Comparison of ENCODE assay signal across 26 cellular contexts in the genomic region with DNA sequence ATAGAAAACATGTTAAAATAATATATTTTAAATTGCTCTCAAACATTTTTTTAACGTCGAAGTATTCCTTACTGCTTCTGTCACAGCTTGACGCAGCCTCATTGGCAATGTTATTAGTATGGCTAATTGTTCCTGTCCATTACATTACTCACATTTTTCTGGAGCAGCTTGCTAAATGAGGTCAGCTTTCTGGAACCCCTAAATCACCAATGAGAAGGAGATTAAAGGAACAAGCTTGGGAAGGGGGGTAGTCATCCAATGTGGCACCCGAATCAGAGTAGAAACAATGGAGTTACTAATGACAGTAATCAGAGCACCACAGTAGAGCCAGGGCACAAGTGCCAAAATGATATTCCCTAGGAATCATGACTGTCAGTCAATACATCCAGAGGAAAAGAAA. TPM values are rescaled to one million over a fixed set of nuclear protein-coding genes. Genes with fewer than 3 reads are reported as not detected.
"Had no signal": no experiment of that assay in that cellular context is flagged by ENCODE, and none has a peak within 500 bp of the region (broad histone marks: within the 10 kb centered on the region; RNA-seq: fewer than 3 reads in every experiment).

No MANE protein-coding gene starts in this region.

- H3K4me1 Mint-ChIP-seq: mesothelial cell of epicardium had no signal

- H3K36me3 Mint-ChIP-seq: mesothelial cell of epicardium; neural progenitor cell; stimulated activated memory B cell treated with anti-CD40 and anti-IgM and Interleukin-4, amounts not matched to agents 10 μg/mL and 1 μg/mL and 100 μg/mL, for 72 hours had no signal

- ATAC-seq: activated CD4-positive, alpha-beta T cell treated with anti-CD3 and anti-CD28 coated beads for 36 hours; activated naive CD4-positive, alpha-beta T cell treated with anti-CD3 and anti-CD28 coated beads, Interleukin-2, amount 50 U/mL, for 72 hours; activated T-helper 17 cell treated with anti-CD3 and anti-CD28 coated beads, Interleukin-2, amount 50 U/mL, for 72 hours; naive thymus-derived CD8-positive, alpha-beta T cell; right lobe of liver; stimulated activated memory B cell treated with anti-CD40 and anti-IgM and Interleukin-4, amounts not matched to agents 10 μg/mL and 1 μg/mL and 100 μg/mL, for 72 hours had no signal

- H3K27ac Mint-ChIP-seq: activated B cell treated with CpG ODN at 0.5 μM for 24 hours; activated CD4-positive, alpha-beta T cell treated with anti-CD3 and anti-CD28 coated beads for 36 hours; activated naive CD4-positive, alpha-beta T cell treated with anti-CD3 and anti-CD28 coated beads, Interleukin-2, amount 50 U/mL, for 72 hours; activated T-cell treated with anti-CD3 and anti-CD28 coated beads, Interleukin-2, amount 50 U/mL, for 24 hours; activated T-helper 17 cell treated with anti-CD3 and anti-CD28 coated beads, Interleukin-2, amount 50 U/mL, for 72 hours; mesothelial cell of epicardium; naive thymus-derived CD8-positive, alpha-beta T cell; neural progenitor cell; stimulated activated memory B cell treated with anti-CD40 and anti-IgM and Interleukin-4, amounts not matched to agents 10 μg/mL and 1 μg/mL and 100 μg/mL, for 72 hours had no signal

- H3K9me3 Mint-ChIP-seq: mesothelial cell of epicardium, neural progenitor cell had no signal

- DNase-seq: activated B cell treated with CpG ODN at 0.5 μM for 24 hours; activated CD4-positive, alpha-beta T cell treated with anti-CD3 and anti-CD28 coated beads for 36 hours; activated CD4-positive, alpha-beta T cell treated with anti-CD3 and anti-CD28 coated beads, Interleukin-2, amount 50 U/mL, for 4 hours; activated CD8-positive, alpha-beta memory T cell treated with anti-CD3 and anti-CD28 coated beads for 24 hours; activated CD8-positive, alpha-beta memory T cell treated with anti-CD3 and anti-CD28 coated beads, Interleukin-2, amount 50 U/mL, for 4 hours; activated T-cell treated with anti-CD3 and anti-CD28 coated beads, Interleukin-2, amount 50 U/mL, for 24 hours; aorta; brain microvascular endothelial cell; dermis blood vessel endothelial cell; effector CD8-positive, alpha-beta T cell; hypothalamus; left ventricle myocardium inferior; mammary epithelial cell; naive thymus-derived CD8-positive, alpha-beta T cell; posterior cingulate gyrus; right lobe of liver; stimulated activated CD4-positive, alpha-beta T cell treated with anti-CD3 and anti-CD28 coated beads, Interleukin-1b, Interleukin-23, amount 100 ng/mL, for 48 hours; transverse colon; uterus had no signal

- H3K4me3 Mint-ChIP-seq: activated B cell treated with CpG ODN at 0.5 μM for 24 hours; activated CD4-positive, alpha-beta T cell treated with anti-CD3 and anti-CD28 coated beads for 36 hours; activated T-cell treated with anti-CD3 and anti-CD28 coated beads, Interleukin-2, amount 50 U/mL, for 24 hours; activated T-helper 17 cell treated with anti-CD3 and anti-CD28 coated beads, Interleukin-2, amount 50 U/mL, for 72 hours; mesothelial cell of epicardium; naive thymus-derived CD8-positive, alpha-beta T cell; neural progenitor cell; stimulated activated memory B cell treated with anti-CD40 and anti-IgM and Interleukin-4, amounts not matched to agents 10 μg/mL and 1 μg/mL and 100 μg/mL, for 72 hours had no signal

RNA-seq across cellular contexts. Expression of a gene that starts 5.1 kb away (rescaled TPM):
- total RNA-seq: activated B cell treated with CpG ODN at 0.5 μM for 24 hours; activated CD4-positive, alpha-beta T cell treated with anti-CD3 and anti-CD28 coated beads for 36 hours; activated naive CD4-positive, alpha-beta T cell treated with anti-CD3 and anti-CD28 coated beads, Interleukin-2, amount 50 U/mL, for 72 hours; activated T-helper 17 cell treated with anti-CD3 and anti-CD28 coated beads, Interleukin-2, amount 50 U/mL, for 72 hours; aorta; dermis blood vessel endothelial cell; esophagus muscularis mucosa; left ventricle myocardium inferior; mammary epithelial cell; mesothelial cell of epicardium; naive thymus-derived CD8-positive, alpha-beta T cell; omental fat pad; right lobe of liver; uterus had no signal

RNA-seq across cellular contexts. Expression of a gene that starts 18.3 kb away (rescaled TPM):
- total RNA-seq: activated naive CD4-positive, alpha-beta T cell treated with anti-CD3 and anti-CD28 coated beads, Interleukin-2, amount 50 U/mL, for 72 hours; activated T-helper 17 cell treated with anti-CD3 and anti-CD28 coated beads, Interleukin-2, amount 50 U/mL, for 72 hours; aorta; dermis blood vessel endothelial cell; left ventricle myocardium inferior; mesothelial cell of epicardium; naive thymus-derived CD8-positive, alpha-beta T cell; omental fat pad had no signal
